In the genomic region with DNA sequence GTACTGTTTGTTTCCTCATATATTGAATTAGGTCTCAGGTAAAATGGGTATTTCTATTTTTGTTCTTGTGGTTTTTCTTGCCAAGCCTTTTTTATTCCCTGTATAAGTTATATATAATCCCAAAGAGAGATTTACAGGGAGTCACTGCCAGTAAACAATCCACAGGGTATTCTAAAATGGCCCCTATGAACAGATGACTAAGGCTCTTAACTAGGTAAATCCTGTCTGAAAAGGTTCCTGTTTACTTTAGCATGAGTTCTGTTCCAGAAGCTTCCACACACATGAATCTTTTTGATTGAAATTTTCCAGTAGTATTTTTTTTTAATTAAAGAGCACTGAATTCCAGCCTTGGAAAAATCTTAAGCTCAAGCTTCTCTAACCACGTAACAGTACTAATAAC, we compare ENCODE assay signal across 20 cellular contexts.
"Had no signal": no experiment of that assay in that cellular context is flagged by ENCODE, and none has a peak within 500 bp of the region (broad histone marks: within the 10 kb centered on the region; RNA-seq: fewer than 3 reads in every experiment).

No MANE protein-coding gene starts in this region.

- H3K36me3 ChIP-seq: MG63 had no signal

- H3K9me3 ChIP-seq: MG63 had no signal

- DNase-seq: activated CD4-positive, alpha-beta T cell treated with anti-CD3 and anti-CD28 coated beads for 4 hours; activated CD8-positive, alpha-beta memory T cell treated with anti-CD3 and anti-CD28 coated beads, Interleukin-2, amount 50 U/mL, for 4 hours; activated CD8-positive, alpha-beta T cell treated with anti-CD3 and anti-CD28 coated beads for 36 hours; activated gamma-delta T cell treated with Interleukin-2 at 50 U/mL for 16 hours; activated naive CD4-positive, alpha-beta T cell treated with anti-CD3 and anti-CD28 coated beads, Interleukin-2, amount 10 ng/mL, durations not matched to agents 7 days and 5 days; activated naive CD8-positive, alpha-beta T cell treated with anti-CD3 and anti-CD28 coated beads for 36 hours; activated T-cell treated with anti-CD3 and anti-CD28 coated beads, Interleukin-2, amount 50 U/mL, for 72 hours; anterior cingulate cortex; cerebellar nuclear complex; MG63; MV-4-11; NCI-H1092 treated with DMSO at 0.1 percent for 48 hours; NCI-H1436; NCI-H1694 treated with DMSO at 0.1 percent for 48 hours; NCI-H2029 treated with DMSO at 0.1 percent for 48 hours; NCI-H345; NCI-H510A; NCI-H526 treated with DMSO at 0.1 percent for 48 hours; SHP77 treated with DMSO at 0.1 percent for 48 hours had no signal

- H3K27me3 ChIP-seq: MG63 had no signal

- H3K4me3 ChIP-seq: MG63 had no signal

- ATAC-seq: activated CD4-positive, CD25-positive, alpha-beta regulatory T cell treated with anti-CD3 and anti-CD28 coated beads, Interleukin-2, amount 50 U/mL, for 24 hours; activated CD8-positive, alpha-beta T cell treated with anti-CD3 and anti-CD28 coated beads for 36 hours; activated T-cell treated with anti-CD3 and anti-CD28 coated beads, Interleukin-2, amount 50 U/mL, for 72 hours had no signal
